ENCODE assay signal across 15 cellular contexts in the genomic region with DNA sequence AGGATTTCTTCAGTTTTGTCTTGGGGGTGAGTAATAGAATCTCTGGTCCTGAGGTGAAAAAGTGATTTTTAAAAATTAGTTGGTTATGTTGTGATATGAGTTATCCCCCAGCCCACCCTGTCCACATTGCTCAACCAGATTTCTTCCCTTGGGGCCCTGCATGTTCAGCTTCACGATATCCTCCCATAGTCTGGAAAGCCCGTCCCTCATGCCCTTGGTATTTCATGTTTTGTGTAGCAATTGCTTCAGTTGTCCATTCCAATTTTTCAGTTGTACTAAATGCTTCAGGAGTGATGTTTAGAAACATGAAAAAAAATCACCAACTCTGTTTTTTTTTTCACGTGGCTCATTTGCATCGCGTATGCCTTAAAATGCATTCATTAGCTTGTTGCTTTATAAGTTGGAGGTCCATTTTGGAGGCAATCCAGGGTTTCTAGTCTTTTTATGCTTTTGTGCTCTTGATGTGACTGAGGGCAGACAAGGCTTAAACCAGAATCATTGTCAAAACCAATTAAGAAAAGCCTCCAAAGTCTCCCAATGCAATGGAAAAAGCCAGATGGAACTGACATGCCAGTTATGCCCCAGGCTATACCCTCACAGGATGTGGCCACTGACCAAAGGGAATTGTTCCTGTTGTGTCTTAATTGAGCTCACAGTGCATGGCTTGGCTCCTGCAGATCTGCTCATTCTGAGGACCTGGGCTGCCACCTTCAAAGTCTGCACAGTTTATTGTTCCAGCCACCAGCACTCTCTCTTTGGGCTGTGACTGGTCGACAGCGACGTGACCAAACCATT. TPM values are rescaled to one million over a fixed set of nuclear protein-coding genes. Genes with fewer than 3 reads are reported as not detected.
DNase-seq lines count a peak whose midpoint lies in the region; ATAC-seq and TF ChIP-seq lines count a peak whose summit lies in the region.
"Had no signal": no experiment of that assay in that cellular context is flagged by ENCODE, and none has a peak within 500 bp of the region (broad histone marks: within the 10 kb centered on the region; RNA-seq: fewer than 3 reads in every experiment).

No MANE protein-coding gene starts in this region.

- H3K36me3 ChIP-seq in BE2C (no peaks in the 10 kb centered on the region), HEK293 (ENCODE audit: control insufficient read depth in 2 of 2, insufficient read depth in 1 of 2, low read length in 2 of 2) (no peaks in the 10 kb centered on the region)

- POLR2A ChIA-PET in HEK293 (lab: Yijun Ruan, JAX) = no interaction called here

- H3K4me1 ChIP-seq in BE2C (peaks cover 28% of the 10 kb centered on the region), HEK293 (ENCODE audit: control insufficient read depth, insufficient read depth, low read length) (no peaks in the 10 kb centered on the region)

- DNase-seq in BE2C (peak; percentile 93), T1000 (lab: John Stamatoyannopoulos, UW) (peak; percentile 40), fibroblast of gingiva (ENCODE audit: low read depth) (peak; percentile 51), NCI-H128 (lab: John Stamatoyannopoulos, UW; ENCODE audit: unreplicated experiment) (no peak), iPS-NIHi11 (ENCODE audit: low spot score) (no peak)
- DNase-seq in stimulated activated CD4-positive, alpha-beta T cell treated with anti-CD3 and anti-CD28 coated beads, Interleukin-2, amount 100 ng/mL, for 24 hours = no peak
- DNase-seq: GOT3; midbrain; NCI-H2171 treated with DMSO at 0.1 percent for 48 hours; stimulated activated naive B cell treated with anti-CD40 and anti-IgM and Interleukin-4, amounts not matched to agents 10 μg/mL and 1 μg/mL and 100 μg/mL, for 72 hours; trophoblast cell had no signal

- H3K9me3 ChIP-seq in BE2C (no peaks in the 10 kb centered on the region), HEK293 (ENCODE audit: control insufficient read depth, insufficient read depth, low read depth, low read length) (no peaks in the 10 kb centered on the region)

- H3K27me3 ChIP-seq in BE2C = no peaks in the 10 kb centered on the region

- no peak overlapping the region for H3K27ac ChIP-seq in HEK293 (ENCODE audit: extremely low read depth, low read depth, low read length)
- H3K27ac ChIP-seq: VCaP had no signal

- ATAC-seq in GM18909 (IDR thresholded peaks at IDR 0.05; ENCODE audit: poor library complexity, unreplicated experiment) = no peak
- ATAC-seq: stimulated activated naive B cell treated with anti-CD40 and anti-IgM and Interleukin-4, amounts not matched to agents 10 μg/mL and 1 μg/mL and 100 μg/mL, for 72 hours had no signal

- TF ChIP-seq CTCF in BE2C (IDR thresholded peaks at IDR 0.05; ENCODE audit: low read depth, low read length) = no peak
- TF ChIP-seq CTCF in HEK293 (tag by site-specific recombination; IDR thresholded peaks at IDR 0.05) = no peak

- peak overlapping the region; percentile 17 for H3K4me3 ChIP-seq in BE2C (ENCODE audit: low read depth, low read length)
- no peak overlapping the region for H3K4me3 ChIP-seq in HEK293 (ENCODE audit: low read depth, low read length)
- H3K4me3 ChIP-seq: smooth muscle cell had no signal

- CTCF ChIA-PET in HEK293 (lab: Yijun Ruan, JAX) = interaction anchor here (0.7 to 1.2 kb wide), 3 partner anchors 29 to 252 kb away, joined by 3 to 4 read pairs (median 4); no protein-coding TSS in a partner anchor

TF ChIP-seq in HEK293, 187 proteins besides CTCF, POLR2A, EP300 and RAD21:
- TF ChIP-seq GLI2 (tag by site-specific recombination; IDR thresholded peaks at IDR 0.05; ENCODE audit: borderline replicate concordance, low read depth) (no peak), ZNF174 (tag by site-specific recombination; IDR thresholded peaks at IDR 0.05) (no peak), ZIC2 (tag by site-specific recombination; IDR thresholded peaks at IDR 0.05) (peak; percentile 36; the same call in 1 of the 2 replicates)
TF ChIP-seq in HEK293: peak in this region for 1.

RNA-seq across cellular contexts. Expression of a gene that starts 17.3 kb away (rescaled TPM):
- polyA plus RNA-seq in BE2C (2012; ENCODE audit: insufficient read depth, insufficient read length, low read depth) = 63.6 TPM

Comparison
In these comparisons a context has a peak if more than half of its experiments do, and no peak if none do; other contexts are left out.
1. DNase-seq: peak in BE2C (single experiment), T1000 (single experiment) and fibroblast of gingiva (single experiment); none in stimulated activated CD4-positive, alpha-beta T cell treated with anti-CD3 and anti-CD28 coated beads, Interleukin-2, amount 100 ng/mL, for 24 hours (0 of 2), NCI-H128 (single experiment) and iPS-NIHi11 (single experiment).